In genomic region chr6:87297115-87297514, GRCh38 we compare ENCODE assay signal across 25 cellular contexts. TPM values are rescaled to one million over a fixed set of nuclear protein-coding genes. Genes with fewer than 3 reads are reported as not detected.
DNase-seq lines count a peak whose midpoint lies in the region; ATAC-seq and TF ChIP-seq lines count a peak whose summit lies in the region.
"Had no signal": no experiment of that assay in that cellular context is flagged by ENCODE, and none has a peak within 500 bp of the region (broad histone marks: within the 10 kb centered on the region; RNA-seq: fewer than 3 reads in every experiment).

No MANE protein-coding gene starts in this region.

- H3K9me3 ChIP-seq in fibroblast of lung (ENCODE audit: control insufficient read depth, insufficient read depth, low read depth, low read length): no peaks in the 10 kb centered on the region
- H3K9me3 ChIP-seq: A549 had no signal

- H4K20me1 ChIP-seq in fibroblast of lung (ENCODE audit: control insufficient read depth, extremely low read depth, insufficient read depth, low read length): no peaks in the 10 kb centered on the region

- ATAC-seq in GM18517 (IDR thresholded peaks at IDR 0.05; ENCODE audit: unreplicated experiment): no peak
- ATAC-seq: A549, PC-3 had no signal

- H3K4me3 ChIP-seq in astrocyte of the cerebellum (ENCODE audit: low read depth, low read length) (no peak overlapping the region), fibroblast of lung (replicated peaks in 1 of 4; ENCODE audit: control extremely low read depth in 1 of 4, insufficient read depth in 1 of 4, low read depth in 3 of 4, low read length in 4 of 4) (no peak overlapping the region)
- H3K4me3 ChIP-seq: A549 had no signal

- H3K79me2 ChIP-seq in fibroblast of lung (ENCODE audit: control insufficient read depth, insufficient read depth, low read length): no peaks in the 10 kb centered on the region

- no peak overlapping the region for H3K4me2 ChIP-seq in fibroblast of lung (ENCODE audit: extremely low read depth, insufficient read depth, low read length)
- H3K4me2 ChIP-seq: A549 had no signal

- DNase-seq in Daoy (ENCODE audit: low read depth) (peak; percentile 14), HCEC 1CT (peak; percentile 56), astrocyte of the cerebellum (ENCODE audit: low read depth) (peak; percentile 15), fibroblast of lung (ENCODE audit: low read depth in 2 of 2) (peak; percentile 3 to 37), 8988T (no peak), DMS53 (lab: John Stamatoyannopoulos, UW) (no peak), NOMO-1 treated with DMSO at 0.1 percent for 48 hours (lab: John Stamatoyannopoulos, UW; ENCODE audit: unreplicated experiment) (no peak)
- DNase-seq: CD4-positive, alpha-beta T cell; DMS153; HFFc6; Karpas-422; MM.1S; NCI-H1105 treated with DMSO at 0.1 percent for 48 hours; NCI-H1694 treated with DMSO at 0.1 percent for 48 hours; NCI-H510A treated with DMSO at 0.1 percent for 48 hours; NCI-H82; PC-3; RPMI8226; SIG-M5 had no signal

- no peak overlapping the region for H3K27ac ChIP-seq in fibroblast of lung (ENCODE audit: insufficient read depth, low read length)
- H3K27ac ChIP-seq: A549 had no signal

- no peak overlapping the region for H3K9ac ChIP-seq in fibroblast of lung (ENCODE audit: insufficient read depth, low read length)

- no peak overlapping the region for H2AFZ ChIP-seq in fibroblast of lung (ENCODE audit: low read length)

- H3K4me1 ChIP-seq in fibroblast of lung (ENCODE audit: control insufficient read depth, extremely low read depth, insufficient read depth, low read length): no peaks in the 10 kb centered on the region
- H3K4me1 ChIP-seq: A549 had no signal

- H3K36me3 ChIP-seq in fibroblast of lung (ENCODE audit: control insufficient read depth, insufficient read depth, low read length): no peaks in the 10 kb centered on the region

- TF ChIP-seq CTCF in astrocyte of the cerebellum (IDR thresholded peaks at IDR 0.05; ENCODE audit: low read depth, low read length, missing control alignments): no peak
- TF ChIP-seq CTCF in fibroblast of lung (conservative IDR thresholded peaks at IDR 0.05 in 1 of 2, IDR thresholded peaks at IDR 0.05 in 1 of 2; ENCODE audit: low read depth in 1 of 2, low read length in 2 of 2): no peak

- H3K27me3 ChIP-seq in fibroblast of lung (ENCODE audit: control insufficient read depth, insufficient read depth, low read length): no peaks in the 10 kb centered on the region

- in situ Hi-C loops in astrocyte of the cerebellum (cut with HindIII; ENCODE audit: low sequenced_read_pairs): no loop called here

RNA-seq across cellular contexts. Expression of gene SMIM8, which starts 25.3 kb away (rescaled TPM):
- total RNA-seq in Daoy (2014; rRNA removed; shearing (Covaris generic)): 2.8 and 3.4 TPM in 2 replicates
- 6.4 and 7.8 TPM in 2 replicates for total RNA-seq in fibroblast of lung
- polyA plus RNA-seq in fibroblast of lung: 3.5 and 5.4 TPM in 2 replicates
- 3.3 and 6.2 TPM in 2 replicates for polyA plus RNA-seq in fibroblast of lung (2012)
- not detected in 2 replicates for polyA minus RNA-seq in fibroblast of lung (ENCODE audit: low replicate concordance)

RNA-seq across cellular contexts. Expression of gene GJB7, which starts 32.0 kb away (rescaled TPM):
- total RNA-seq in Daoy (2014; rRNA removed; shearing (Covaris generic)): not detected in 2 replicates
- total RNA-seq in fibroblast of lung: not detected in 2 replicates
- polyA plus RNA-seq in fibroblast of lung: not detected in 2 replicates
- polyA plus RNA-seq in fibroblast of lung (2012): not detected in 2 replicates
- not detected in 2 replicates for polyA minus RNA-seq in fibroblast of lung (ENCODE audit: low replicate concordance)
- total RNA-seq: CD4-positive, alpha-beta T cell; H4; HFFc6; HT-29 had no signal
- polyA plus RNA-seq: A549, BJ, IgD-negative memory B cell had no signal

RNA-seq across cellular contexts. Expression of gene C6orf163, which starts 47.5 kb away (rescaled TPM):
- 0.15 and 0.63 TPM in 2 replicates for total RNA-seq in Daoy (2014; rRNA removed; shearing (Covaris generic))
- total RNA-seq in fibroblast of lung: 1.8 and 2.8 TPM in 2 replicates
- 0.18 and 0.33 TPM in 2 replicates for polyA plus RNA-seq in fibroblast of lung
- 0.28 and 0.36 TPM in 2 replicates for polyA plus RNA-seq in fibroblast of lung (2012)
- polyA minus RNA-seq in fibroblast of lung (ENCODE audit: low replicate concordance): not detected in 2 replicates
- total RNA-seq: HT-29 had no signal

Comparison
In these comparisons a context has a peak if more than half of its experiments do, and no peak if none do; other contexts are left out.
1. DNase-seq: peak in Daoy (single experiment), HCEC 1CT (single experiment), astrocyte of the cerebellum (single experiment) and fibroblast of lung (2 of 2); none in 8988T (single experiment), DMS53 (single experiment) and NOMO-1 treated with DMSO at 0.1 percent for 48 hours (single experiment).